14 cellular contexts compared by ENCODE assay signal in genomic region chr22:24441406-24442351, GRCh38. TPM values are rescaled to one million over a fixed set of nuclear protein-coding genes. Genes with fewer than 3 reads are reported as not detected.
DNase-seq lines count a peak whose midpoint lies in the region; ATAC-seq and TF ChIP-seq lines count a peak whose summit lies in the region.
"Had no signal": no experiment of that assay in that cellular context is flagged by ENCODE, and none has a peak within 500 bp of the region (broad histone marks: within the 10 kb centered on the region; RNA-seq: fewer than 3 reads in every experiment).

No MANE protein-coding gene starts in this region.

- H3K9me3 Mint-ChIP-seq in activated naive CD4-positive, alpha-beta T cell treated with anti-CD3 and anti-CD28 coated beads, Interleukin-2, amount 50 U/mL, for 72 hours, result no peaks in the 10 kb centered on the region
- no peaks in the 10 kb centered on the region for H3K9me3 Mint-ChIP-seq in activated naive CD4-positive, alpha-beta T cell treated with anti-CD3 and anti-CD28 coated beads, Interleukin-2, amount 10 ng/mL, durations not matched to agents 7 days and 5 days
- H3K9me3 Mint-ChIP-seq in mesothelial cell of epicardium, result no peaks in the 10 kb centered on the region
- H3K9me3 Mint-ChIP-seq: activated CD4-positive, alpha-beta memory T cell treated with anti-CD3 and anti-CD28 coated beads for 36 hours; activated naive CD8-positive, alpha-beta T cell treated with anti-CD3 and anti-CD28 coated beads, Interleukin-2, amount 10 ng/mL, durations not matched to agents 7 days and 5 days had no signal

- peaks cover 0 to 33% of the 10 kb centered on the region in 2 donors for H3K4me1 ChIP-seq in right atrium auricular region
- H3K4me1 ChIP-seq: colonic mucosa, parathyroid adenoma had no signal

- DNase-seq in activated naive CD4-positive, alpha-beta T cell treated with anti-CD3 and anti-CD28 coated beads, Interleukin-2, amount 50 U/mL, for 72 hours (ENCODE audit: low spot score in 2 of 2), result no peak
- DNase-seq in activated naive CD4-positive, alpha-beta T cell treated with anti-CD3 and anti-CD28 coated beads, Interleukin-2, amount 10 ng/mL, durations not matched to agents 7 days and 5 days, result no peak
- DNase-seq in RPMI7951 (ENCODE audit: low read depth) (peak; percentile 40), right atrium auricular region (ENCODE audit: low spot score) (no peak), NCI-H2227 (lab: John Stamatoyannopoulos, UW; ENCODE audit: unreplicated experiment) (no peak), mesothelial cell of epicardium (ENCODE audit: low spot score in 2 of 2, unreplicated experiment in 2 of 2) (no peak), amygdala (lab: John Stamatoyannopoulos, UW) (no peak)
- DNase-seq: activated naive CD8-positive, alpha-beta T cell treated with anti-CD3 and anti-CD28 coated beads, Interleukin-2, amount 10 ng/mL, durations not matched to agents 7 days and 5 days; colonic mucosa; stimulated activated CD4-positive, alpha-beta T cell treated with anti-CD3 and anti-CD28 coated beads, Interleukin-15, amount 100 ng/mL, for 24 hours had no signal

- no peak overlapping the region for H3K4me3 Mint-ChIP-seq in activated naive CD4-positive, alpha-beta T cell treated with anti-CD3 and anti-CD28 coated beads, Interleukin-2, amount 10 ng/mL, durations not matched to agents 7 days and 5 days
- H3K4me3 Mint-ChIP-seq in mesothelial cell of epicardium, result no peak overlapping the region
- H3K4me3 Mint-ChIP-seq: activated CD4-positive, alpha-beta memory T cell treated with anti-CD3 and anti-CD28 coated beads for 36 hours; activated naive CD8-positive, alpha-beta T cell treated with anti-CD3 and anti-CD28 coated beads, Interleukin-2, amount 10 ng/mL, durations not matched to agents 7 days and 5 days had no signal

- CTCF ChIA-PET in activated naive CD4-positive, alpha-beta T cell treated with anti-CD3 and anti-CD28 coated beads, Interleukin-2, amount 10 ng/mL, durations not matched to agents 7 days and 5 days (lab: Charles Lee), result interaction anchor here (1.0 to 1.1 kb wide), 2 partner anchors 15 to 61 kb away, joined by 3 read pairs; no protein-coding TSS in a partner anchor

- peaks cover 10 to 12% of the 10 kb centered on the region in 2 donors for H3K36me3 Mint-ChIP-seq in activated naive CD4-positive, alpha-beta T cell treated with anti-CD3 and anti-CD28 coated beads, Interleukin-2, amount 50 U/mL, for 72 hours
- peaks cover 27% of the 10 kb centered on the region for H3K36me3 Mint-ChIP-seq in activated naive CD4-positive, alpha-beta T cell treated with anti-CD3 and anti-CD28 coated beads, Interleukin-2, amount 10 ng/mL, durations not matched to agents 7 days and 5 days
- peaks cover 5% of the 10 kb centered on the region for H3K36me3 Mint-ChIP-seq in mesothelial cell of epicardium

- no peaks in the 10 kb centered on the region for H3K27me3 ChIP-seq in right atrium auricular region
- H3K27me3 ChIP-seq: colonic mucosa had no signal

- no peaks in the 10 kb centered on the region for H3K36me3 ChIP-seq in right atrium auricular region
- H3K36me3 ChIP-seq: colonic mucosa had no signal

- H3K27me3 Mint-ChIP-seq in activated naive CD4-positive, alpha-beta T cell treated with anti-CD3 and anti-CD28 coated beads, Interleukin-2, amount 10 ng/mL, durations not matched to agents 7 days and 5 days, result no peaks in the 10 kb centered on the region
- H3K27me3 Mint-ChIP-seq in mesothelial cell of epicardium (ENCODE audit: low read depth), result no peaks in the 10 kb centered on the region
- H3K27me3 Mint-ChIP-seq: activated CD4-positive, alpha-beta memory T cell treated with anti-CD3 and anti-CD28 coated beads for 36 hours; activated naive CD8-positive, alpha-beta T cell treated with anti-CD3 and anti-CD28 coated beads, Interleukin-2, amount 10 ng/mL, durations not matched to agents 7 days and 5 days had no signal

- peak overlapping the region; percentile 29 to 64 for H3K27ac ChIP-seq in right atrium auricular region
- H3K27ac ChIP-seq: colonic mucosa, parathyroid adenoma had no signal

- H3K4me3 ChIP-seq in right atrium auricular region, result no peak overlapping the region
- H3K4me3 ChIP-seq: colonic mucosa had no signal

- no peak for TF ChIP-seq CTCF in right atrium auricular region (IDR thresholded peaks at IDR 0.05)
- TF ChIP-seq CTCF in mesothelial cell of epicardium (IDR thresholded peaks at IDR 0.05; ENCODE audit: unreplicated experiment), result no peak

- peak overlapping the region; percentile 82 to 93 for H3K27ac Mint-ChIP-seq in activated naive CD4-positive, alpha-beta T cell treated with anti-CD3 and anti-CD28 coated beads, Interleukin-2, amount 50 U/mL, for 72 hours
- no peak overlapping the region for H3K27ac Mint-ChIP-seq in activated naive CD4-positive, alpha-beta T cell treated with anti-CD3 and anti-CD28 coated beads, Interleukin-2, amount 10 ng/mL, durations not matched to agents 7 days and 5 days
- H3K27ac Mint-ChIP-seq in mesothelial cell of epicardium, result no peak overlapping the region
- H3K27ac Mint-ChIP-seq: activated CD4-positive, alpha-beta memory T cell treated with anti-CD3 and anti-CD28 coated beads for 36 hours had no signal

- no peak for ATAC-seq in activated naive CD4-positive, alpha-beta T cell treated with anti-CD3 and anti-CD28 coated beads, Interleukin-2, amount 50 U/mL, for 72 hours
- ATAC-seq in HG02970 (IDR thresholded peaks at IDR 0.05; ENCODE audit: low FRiP score, unreplicated experiment), result no peak
- ATAC-seq: HCT116 had no signal

- no peaks in the 10 kb centered on the region for H3K9me3 ChIP-seq in right atrium auricular region
- H3K9me3 ChIP-seq: colonic mucosa had no signal

- peaks cover 32% of the 10 kb centered on the region for H3K4me1 Mint-ChIP-seq in activated naive CD4-positive, alpha-beta T cell treated with anti-CD3 and anti-CD28 coated beads, Interleukin-2, amount 10 ng/mL, durations not matched to agents 7 days and 5 days
- H3K4me1 Mint-ChIP-seq in mesothelial cell of epicardium, result peaks cover 16% of the 10 kb centered on the region

RNA-seq across cellular contexts. Expression of gene ADORA2A, which starts 14.3 kb away (rescaled TPM):
- total RNA-seq in activated naive CD4-positive, alpha-beta T cell treated with anti-CD3 and anti-CD28 coated beads, Interleukin-2, amount 50 U/mL, for 72 hours, result 10 to 100 TPM; 33.8 to 34.4 TPM
- 3.7 and 4.2 TPM in 2 replicates for total RNA-seq in RPMI7951 (2014; rRNA removed; shearing (Covaris generic))
- total RNA-seq in right atrium auricular region (1 to 10 TPM; 5.9 to 7.1 TPM), mesothelial cell of epicardium (8.3 to 10.8 TPM (median 9.4 TPM) in 3 replicates)

RNA-seq across cellular contexts. Expression of gene UPB1, which starts 53.5 kb away (rescaled TPM):
- under 1 TPM; 0.23 to 0.57 TPM for total RNA-seq in activated naive CD4-positive, alpha-beta T cell treated with anti-CD3 and anti-CD28 coated beads, Interleukin-2, amount 50 U/mL, for 72 hours
- under 0.01 TPM in 1 of 2 replicates, not detected in the other for total RNA-seq in RPMI7951 (2014; rRNA removed; shearing (Covaris generic))
- total RNA-seq in right atrium auricular region (1 to 10 TPM; 1.7 to 2.4 TPM), mesothelial cell of epicardium (1.3 to 1.5 TPM (median 1.3 TPM) in 3 replicates)

Comparison
In these comparisons a context has a peak if more than half of its experiments do, and no peak if none do; other contexts are left out.
1. H3K27ac Mint-ChIP-seq: peak in activated naive CD4-positive, alpha-beta T cell treated with anti-CD3 and anti-CD28 coated beads, Interleukin-2, amount 50 U/mL, for 72 hours (2 of 2); none in activated naive CD4-positive, alpha-beta T cell treated with anti-CD3 and anti-CD28 coated beads, Interleukin-2, amount 10 ng/mL, durations not matched to agents 7 days and 5 days (single experiment) and mesothelial cell of epicardium (single experiment).